9 cellular contexts compared by ENCODE assay signal in genomic region chr20:62953839-62954703, GRCh38. TPM values are rescaled to one million over a fixed set of nuclear protein-coding genes. Genes with fewer than 3 reads are reported as not detected.
DNase-seq lines count a peak whose midpoint lies in the region; ATAC-seq and TF ChIP-seq lines count a peak whose summit lies in the region.
"Had no signal": no experiment of that assay in that cellular context is flagged by ENCODE, and none has a peak within 500 bp of the region (broad histone marks: within the 10 kb centered on the region; RNA-seq: fewer than 3 reads in every experiment).

No MANE protein-coding gene starts in this region.

- in situ Hi-C loops in GM13977 (cut with MboI; ENCODE audit: low pct_unique_long_range_greater_than_20kb, low sequenced_read_pairs, unreplicated experiment): no loop called here

- CTCF ChIA-PET in RWPE1 (lab: Yijun Ruan, JAX): interaction anchor here (0.5 to 1.0 kb wide), 7 partner anchors 11 to 94 kb away, joined by 3 to 8 read pairs (median 4); no protein-coding TSS in a partner anchor

- H3K27ac ChIP-seq in RWPE1: no peak overlapping the region; the same call in 1 of the 2 replicates
- H3K27ac ChIP-seq: parathyroid adenoma had no signal

- intact Hi-C loops in lower leg skin (cut with DNase I; ENCODE audit: low total_unique reads): no loop called here

- peak; percentile 67 for ATAC-seq in HG02642 (IDR thresholded peaks at IDR 0.05; ENCODE audit: poor library complexity, unreplicated experiment)

- WGBS in lower leg skin, 2 donors: 9 to 10% methylated on average over 29 to 31 of the region's 32 CpGs

- DNase-seq in GM13977 (ENCODE audit: low spot score): peak; percentile 93
- DNase-seq in NCI-H1436 (lab: John Stamatoyannopoulos, UW): peak; percentile 85
- DNase-seq in activated CD4-positive, CD25-positive, alpha-beta regulatory T cell treated with anti-CD3 and anti-CD28 coated beads, Interleukin-2, amount 50 U/mL, for 72 hours: peak; percentile 57
- DNase-seq in dedifferentiated amniotic fluid mesenchymal stem cell (ENCODE audit: extremely low spot score): peak; percentile 20
- peak; percentile 62 to 95 for DNase-seq in lower leg skin (ENCODE audit: low spot score in 2 of 2)
- peak; percentile 39 to 43 for DNase-seq in stimulated activated CD8-positive, alpha-beta memory T cell treated with anti-CD3 and anti-CD28 coated beads, Interleukin-4, amount 100 ng/mL, for 1 hour (ENCODE audit: low read depth in 2 of 2, low spot score in 1 of 2)
- no peak for DNase-seq in RWPE1 (ENCODE audit: low spot score)

- TF ChIP-seq CTCF in GM13977 (IDR thresholded peaks at IDR 0.05; ENCODE audit: extremely low read depth, insufficient read depth, missing control alignments) (no peak), lower leg skin (IDR thresholded peaks at IDR 0.05) (no peak), RWPE1 (conservative IDR thresholded peaks at IDR 0.05; ENCODE audit: low read depth) (no peak)

- POLR2A ChIA-PET in RWPE1 (lab: Yijun Ruan, JAX; ENCODE audit: low non-redundant PET): interaction anchor here (0.6 kb wide), 1 partner anchor 24 kb away, joined by 4 read pairs; no protein-coding TSS in a partner anchor

- H3K4me3 ChIP-seq in lower leg skin (ENCODE audit: low read depth, poor library complexity, severe bottlenecking): no peak overlapping the region

- TF ChIP-seq POLR2A in lower leg skin (IDR thresholded peaks at IDR 0.05): no peak

RNA-seq across cellular contexts. Expression of gene SLC17A9, which starts 1.6 kb away (rescaled TPM):
- total RNA-seq in lower leg skin: 1 to 10 TPM in 2 of 4 donors, under 1 TPM in 2; 0.46 to 1.1 (median 0.73) TPM

RNA-seq across cellular contexts. Expression of gene GID8, which starts 16.1 kb away (rescaled TPM):
- 10 to 100 TPM; 39.6 to 59.3 (median 44.2) TPM for total RNA-seq in lower leg skin

RNA-seq across cellular contexts. Expression of gene DIDO1, which starts 27.8 kb away (rescaled TPM):
- total RNA-seq in lower leg skin: 100 to 1,000 TPM in 1 of 4 donors, 10 to 100 TPM in 3; 54.2 to 105 (median 70.7) TPM

RNA-seq across cellular contexts. Expression of gene BHLHE23, which starts 52.7 kb away (rescaled TPM):
- total RNA-seq in lower leg skin: under 1 TPM in 1 of 4 donors, not detected in 3; 0.23 TPM
